In genomic region chr1:11143401-11143800, GRCh38 we compare ENCODE assay signal across 24 cellular contexts. TPM values are rescaled to one million over a fixed set of nuclear protein-coding genes. Genes with fewer than 3 reads are reported as not detected.
DNase-seq lines count a peak whose midpoint lies in the region; ATAC-seq and TF ChIP-seq lines count a peak whose summit lies in the region.
"Had no signal": no experiment of that assay in that cellular context is flagged by ENCODE, and none has a peak within 500 bp of the region (broad histone marks: within the 10 kb centered on the region; RNA-seq: fewer than 3 reads in every experiment).

No MANE protein-coding gene starts in this region.

- intact Hi-C loops in right cardiac atrium (cut with DNase I): no loop called here
- intact Hi-C loops in cardiac septum (cut with DNase I): no loop called here

- H3K36me3 Mint-ChIP-seq in T-helper 2 cell treated with Interferon-gamma antibody and Interleukin-4, amounts not matched to agents 5 μg/mL and 100 μg/mL, for 36 hours (ENCODE audit: low read depth): peaks cover 24% of the 10 kb centered on the region
- H3K36me3 Mint-ChIP-seq in memory B cell: peaks cover 24% of the 10 kb centered on the region

- peak overlapping the region; percentile 17 for H3K27ac Mint-ChIP-seq in T-helper 2 cell treated with Interferon-gamma antibody and Interleukin-4, amounts not matched to agents 5 μg/mL and 100 μg/mL, for 36 hours
- H3K27ac Mint-ChIP-seq in memory B cell: peak overlapping the region; percentile 67
- H3K27ac Mint-ChIP-seq: endodermal cell, mesothelial cell of epicardium, T-cell had no signal

- H3K27ac ChIP-seq in right cardiac atrium (ENCODE audit: low read length): peak overlapping the region; percentile 53
- H3K27ac ChIP-seq: 22Rv1, PC-9 had no signal

- no peak overlapping the region for H3K4me3 ChIP-seq in right cardiac atrium (ENCODE audit: low read length)
- H3K4me3 ChIP-seq: esophagus squamous epithelium, PC-9 had no signal

- H3K9me3 Mint-ChIP-seq in T-helper 2 cell treated with Interferon-gamma antibody and Interleukin-4, amounts not matched to agents 5 μg/mL and 100 μg/mL, for 36 hours: no peaks in the 10 kb centered on the region
- no peaks in the 10 kb centered on the region for H3K9me3 Mint-ChIP-seq in memory B cell
- H3K9me3 Mint-ChIP-seq: CD4-positive, alpha-beta memory T cell; endodermal cell; IgD-negative memory B cell; mesothelial cell of epicardium; naive thymus-derived CD8-positive, alpha-beta T cell; T-cell had no signal

- H3K27me3 Mint-ChIP-seq in T-helper 2 cell treated with Interferon-gamma antibody and Interleukin-4, amounts not matched to agents 5 μg/mL and 100 μg/mL, for 36 hours (ENCODE audit: low read depth): no peaks in the 10 kb centered on the region
- no peaks in the 10 kb centered on the region for H3K27me3 Mint-ChIP-seq in memory B cell
- H3K27me3 Mint-ChIP-seq: CD4-positive, alpha-beta memory T cell; IgD-negative memory B cell; naive thymus-derived CD8-positive, alpha-beta T cell; T-cell had no signal

- 90% methylated on average over 5 of the region's 5 CpGs for WGBS in right cardiac atrium

- H3K27me3 ChIP-seq in right cardiac atrium (ENCODE audit: control insufficient read depth, insufficient read depth): no peaks in the 10 kb centered on the region
- H3K27me3 ChIP-seq: esophagus squamous epithelium had no signal

- no peak for ATAC-seq in right cardiac atrium
- no peak for ATAC-seq in memory B cell (ENCODE audit: low read depth)
- no peak for ATAC-seq in HG03175 (IDR thresholded peaks at IDR 0.05; ENCODE audit: unreplicated experiment)
- ATAC-seq: naive thymus-derived CD8-positive, alpha-beta T cell; T-cell had no signal

- no peaks in the 10 kb centered on the region for H3K4me1 Mint-ChIP-seq in T-helper 2 cell treated with Interferon-gamma antibody and Interleukin-4, amounts not matched to agents 5 μg/mL and 100 μg/mL, for 36 hours (ENCODE audit: low read depth)
- no peaks in the 10 kb centered on the region for H3K4me1 Mint-ChIP-seq in memory B cell
- H3K4me1 Mint-ChIP-seq: endodermal cell; IgD-negative memory B cell; mesothelial cell of epicardium; naive thymus-derived CD8-positive, alpha-beta T cell; T-cell had no signal

- no peaks in the 10 kb centered on the region for H3K9me3 ChIP-seq in right cardiac atrium (ENCODE audit: control insufficient read depth, low read length)
- H3K9me3 ChIP-seq: esophagus squamous epithelium had no signal

- peaks cover 3% of the 10 kb centered on the region for H3K4me1 ChIP-seq in right cardiac atrium (ENCODE audit: control insufficient read depth, insufficient read depth, low read length)

- no peak for TF ChIP-seq CTCF in GM10266 (IDR thresholded peaks at IDR 0.05; ENCODE audit: control insufficient read depth, insufficient read depth, low read depth, missing control alignments)

- no peak for DNase-seq in T-helper 2 cell treated with Interferon-gamma antibody and Interleukin-4, amounts not matched to agents 5 μg/mL and 100 μg/mL, for 36 hours (ENCODE audit: low spot score)
- no peak for DNase-seq in T-helper 2 cell
- DNase-seq in right cardiac atrium: no peak
- no peak for DNase-seq in cardiac septum (ENCODE audit: low spot score)
- no peak for DNase-seq in memory B cell (ENCODE audit: low spot score in 2 of 2)
- no peak for DNase-seq in Kasumi-1 (lab: John Stamatoyannopoulos, UW)
- no peak for DNase-seq in GM10266 (ENCODE audit: extremely low spot score)
- DNase-seq: activated CD4-positive, alpha-beta T cell treated with anti-CD3 and anti-CD28 coated beads for 1 hour; activated CD8-positive, alpha-beta memory T cell treated with anti-CD3 and anti-CD28 coated beads, Interleukin-2, amount 50 U/mL, for 4 hours; CD4-positive, alpha-beta memory T cell; endodermal cell; esophagus squamous epithelium; HCEC 1CT; naive thymus-derived CD8-positive, alpha-beta T cell; NCI-H1417; NCI-H2081 treated with DMSO at 0.1 percent for 48 hours; NCI-H446; PC-9; T-cell had no signal

- H3K4me3 Mint-ChIP-seq in T-helper 2 cell treated with Interferon-gamma antibody and Interleukin-4, amounts not matched to agents 5 μg/mL and 100 μg/mL, for 36 hours: no peak overlapping the region
- no peak overlapping the region for H3K4me3 Mint-ChIP-seq in memory B cell
- H3K4me3 Mint-ChIP-seq: CD4-positive, alpha-beta memory T cell; endodermal cell; IgD-negative memory B cell; mesothelial cell of epicardium; naive thymus-derived CD8-positive, alpha-beta T cell; T-cell had no signal

RNA-seq across cellular contexts. Expression of gene EXOSC10, which starts 43.7 kb away (rescaled TPM):
- total RNA-seq in right cardiac atrium (10 to 100 TPM; 21.8 to 25.7 (median 22.3) TPM), cardiac septum (22.5 TPM)
- polyA plus RNA-seq in right cardiac atrium: 20.1 TPM

RNA-seq across cellular contexts. Expression of gene ANGPTL7, which starts 45.8 kb away (rescaled TPM):
- total RNA-seq in right cardiac atrium (1 to 10 TPM; 1.4 to 4.5 (median 2.8) TPM), cardiac septum (0.81 TPM)
- 3.7 TPM for polyA plus RNA-seq in right cardiac atrium
- total RNA-seq: CD4-positive, alpha-beta memory T cell; endodermal cell; G401; mesothelial cell of epicardium; naive thymus-derived CD8-positive, alpha-beta T cell; PC-9; T-cell had no signal
- polyA plus RNA-seq: CD4-positive, alpha-beta memory T cell; IgD-negative memory B cell; naive thymus-derived CD8-positive, alpha-beta T cell had no signal
